ENCODE assay signal across 9 cellular contexts in genomic region chr18:40159141-40160017, GRCh38.
DNase-seq lines count a peak whose midpoint lies in the region; ATAC-seq and TF ChIP-seq lines count a peak whose summit lies in the region.
"Had no signal": no experiment of that assay in that cellular context is flagged by ENCODE, and none has a peak within 500 bp of the region (broad histone marks: within the 10 kb centered on the region; RNA-seq: fewer than 3 reads in every experiment).

No MANE protein-coding gene starts in this region.

- CTCF ChIA-PET in Calu3 (lab: Charles Lee) = interaction anchor here (0.6 to 1.4 kb wide), 5 partner anchors 13 to 622 kb away, joined by 3 to 6 read pairs (median 3); no protein-coding TSS in a partner anchor
- CTCF ChIA-PET in activated CD4-positive, alpha-beta memory T cell treated with anti-CD3 and anti-CD28 coated beads for 36 hours (lab: Charles Lee) = interaction anchor here (0.7 kb wide), 1 partner anchor 475 kb away, joined by 5 read pairs; no protein-coding TSS in a partner anchor

- H3K4me3 Mint-ChIP-seq in Calu3 (ENCODE audit: low read depth, unreplicated experiment) = peak overlapping the region; percentile 27
- no peak overlapping the region for H3K4me3 Mint-ChIP-seq in activated CD4-positive, alpha-beta memory T cell treated with anti-CD3 and anti-CD28 coated beads for 36 hours
- H3K4me3 Mint-ChIP-seq: dendritic cell treated with granulocyte-macrophage colony-stimulating factor and Interleukin-4, amounts not matched to agents 40 ng/mL and 50 ng/mL, for 4 days had no signal

- intact Hi-C loops in Calu3 (cut with micrococcal nuclease; ENCODE audit: unreplicated experiment) = loop anchor here (5.0 to 10.0 kb wide), 5 partner anchors 133 to 565 kb away; no protein-coding TSS in a partner anchor
- intact Hi-C loops in activated CD4-positive, alpha-beta memory T cell treated with anti-CD3 and anti-CD28 coated beads for 36 hours (cut with micrococcal nuclease) = no loop called here
- intact Hi-C loops in uterus (cut with DNase I; ENCODE audit: low total_unique reads) = no loop called here
- intact Hi-C loops in sciatic nerve (cut with DNase I) = no loop called here

- ATAC-seq in HG02571 (IDR thresholded peaks at IDR 0.05; ENCODE audit: unreplicated experiment) (no peak), sciatic nerve (no peak)

- H3K4me1 ChIP-seq in uterus = no peaks in the 10 kb centered on the region

- DNase-seq in Calu3 = peak; percentile 24
- DNase-seq in LoVo (ENCODE audit: low spot score) = peak; percentile 20
- DNase-seq in SK-MEL-5 (ENCODE audit: low read depth, low spot score) = peak; percentile 61
- peak; percentile 40 for DNase-seq in glomerular visceral epithelial cell (ENCODE audit: extremely low spot score)
- DNase-seq in activated CD4-positive, alpha-beta memory T cell treated with anti-CD3 and anti-CD28 coated beads for 36 hours = no peak
- DNase-seq in uterus = no peak
- no peak for DNase-seq in sciatic nerve (ENCODE audit: low spot score)

- no peak for TF ChIP-seq POLR2A in uterus (IDR thresholded peaks at IDR 0.05)

- H3K9me3 ChIP-seq in uterus = no peaks in the 10 kb centered on the region

- H3K27me3 Mint-ChIP-seq in Calu3 (ENCODE audit: unreplicated experiment) = no peaks in the 10 kb centered on the region
- H3K27me3 Mint-ChIP-seq in activated CD4-positive, alpha-beta memory T cell treated with anti-CD3 and anti-CD28 coated beads for 36 hours = no peaks in the 10 kb centered on the region
- H3K27me3 Mint-ChIP-seq: dendritic cell treated with granulocyte-macrophage colony-stimulating factor and Interleukin-4, amounts not matched to agents 40 ng/mL and 50 ng/mL, for 4 days had no signal

- no peaks in the 10 kb centered on the region for H3K36me3 ChIP-seq in uterus

- H3K36me3 Mint-ChIP-seq in Calu3 (ENCODE audit: insufficient read depth, unreplicated experiment) = no peaks in the 10 kb centered on the region
- no peaks in the 10 kb centered on the region for H3K36me3 Mint-ChIP-seq in activated CD4-positive, alpha-beta memory T cell treated with anti-CD3 and anti-CD28 coated beads for 36 hours

- no peak overlapping the region for H3K4me3 ChIP-seq in uterus

- BruUV-seq in Calu3 (replicated peaks; lab: Mats Ljungman, UMichigan) = no TSS peak

- H3K27ac Mint-ChIP-seq in Calu3 (ENCODE audit: unreplicated experiment) = peak overlapping the region; percentile 19
- H3K27ac Mint-ChIP-seq in activated CD4-positive, alpha-beta memory T cell treated with anti-CD3 and anti-CD28 coated beads for 36 hours = no peak overlapping the region
- H3K27ac Mint-ChIP-seq: dendritic cell treated with granulocyte-macrophage colony-stimulating factor and Interleukin-4, amounts not matched to agents 40 ng/mL and 50 ng/mL, for 4 days had no signal

- in situ Hi-C loops in SK-MEL-5 (cut with HindIII; ENCODE audit: low pct_unique_long_range_greater_than_20kb, low sequenced_read_pairs) = no loop called here

- POLR2A ChIA-PET in activated CD4-positive, alpha-beta memory T cell treated with anti-CD3 and anti-CD28 coated beads for 36 hours (lab: Charles Lee) = no interaction called here

- no peak overlapping the region for H3K27ac ChIP-seq in uterus

- H3K4me1 Mint-ChIP-seq in Calu3 (ENCODE audit: low read depth, unreplicated experiment) = peaks cover 24% of the 10 kb centered on the region
- no peaks in the 10 kb centered on the region for H3K4me1 Mint-ChIP-seq in activated CD4-positive, alpha-beta memory T cell treated with anti-CD3 and anti-CD28 coated beads for 36 hours (ENCODE audit: low read depth)

- H3K27me3 ChIP-seq in uterus = no peaks in the 10 kb centered on the region

- TF ChIP-seq CTCF in Calu3 (IDR thresholded peaks at IDR 0.05; ENCODE audit: unreplicated experiment) = peak; percentile 67
- TF ChIP-seq CTCF in uterus (IDR thresholded peaks at IDR 0.05) = peak in 1 of 4 experiments; percentile 11

- H3K9me3 Mint-ChIP-seq in Calu3 (ENCODE audit: low read depth, unreplicated experiment) = no peaks in the 10 kb centered on the region
- peaks cover 10% of the 10 kb centered on the region for H3K9me3 Mint-ChIP-seq in activated CD4-positive, alpha-beta memory T cell treated with anti-CD3 and anti-CD28 coated beads for 36 hours
- H3K9me3 Mint-ChIP-seq: dendritic cell treated with granulocyte-macrophage colony-stimulating factor and Interleukin-4, amounts not matched to agents 40 ng/mL and 50 ng/mL, for 4 days had no signal

Comparison
In these comparisons a context has a peak if more than half of its experiments do, and no peak if none do; other contexts are left out.
1. DNase-seq: peak in Calu3 (single experiment), LoVo (single experiment), SK-MEL-5 (single experiment) and glomerular visceral epithelial cell (single experiment); none in activated CD4-positive, alpha-beta memory T cell treated with anti-CD3 and anti-CD28 coated beads for 36 hours (single experiment), uterus (0 of 2) and sciatic nerve (single experiment).